ENCODE assay signal across 1 cellular context in the genomic region with DNA sequence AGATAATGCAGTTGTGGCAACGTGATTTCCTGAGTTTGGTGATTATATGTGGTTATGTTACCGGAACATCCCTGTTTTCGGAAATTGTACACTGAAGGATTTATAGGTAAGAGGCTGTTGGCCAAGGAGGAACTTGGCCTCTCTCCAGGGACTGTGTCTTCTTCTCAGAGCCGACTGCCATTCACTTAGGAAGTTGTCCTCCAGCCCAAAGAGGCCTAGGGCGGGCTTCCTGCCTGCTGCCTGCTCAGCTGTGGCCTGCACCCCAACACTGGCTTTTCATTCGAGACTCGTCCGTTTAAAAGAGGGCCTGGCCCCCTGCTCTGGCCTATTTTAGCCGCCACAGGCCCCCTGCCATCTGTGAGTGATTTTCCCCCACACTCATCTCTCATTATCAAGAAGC.
TF ChIP-seq lines count a peak whose summit lies in the region.

No MANE protein-coding gene starts in this region.

TF ChIP-seq in SK-N-SH treated with all-trans-retinoic acid at 6 μM for 48 hours, 23 proteins besides CTCF, POLR2A, EP300 and RAD21 (continued from another document):
- TF ChIP-seq, protein P1, sequence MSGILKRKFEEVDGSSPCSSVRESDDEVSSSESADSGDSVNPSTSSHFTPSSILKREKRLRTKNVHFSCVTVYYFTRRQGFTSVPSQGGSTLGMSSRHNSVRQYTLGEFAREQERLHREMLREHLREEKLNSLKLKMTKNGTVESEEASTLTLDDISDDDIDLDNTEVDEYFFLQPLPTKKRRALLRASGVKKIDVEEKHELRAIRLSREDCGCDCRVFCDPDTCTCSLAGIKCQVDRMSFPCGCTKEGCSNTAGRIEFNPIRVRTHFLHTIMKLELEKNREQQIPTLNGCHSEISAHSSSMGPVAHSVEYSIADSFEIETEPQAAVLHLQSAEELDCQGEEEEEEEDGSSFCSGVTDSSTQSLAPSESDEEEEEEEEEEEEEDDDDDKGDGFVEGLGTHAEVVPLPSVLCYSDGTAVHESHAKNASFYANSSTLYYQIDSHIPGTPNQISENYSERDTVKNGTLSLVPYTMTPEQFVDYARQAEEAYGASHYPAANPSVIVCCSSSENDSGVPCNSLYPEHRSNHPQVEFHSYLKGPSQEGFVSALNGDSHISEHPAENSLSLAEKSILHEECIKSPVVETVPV (CRISPR knock-in tag; IDR thresholded peaks at IDR 0.05) = no peak
